Comparison of ENCODE assay signal across 14 cellular contexts in genomic region chr4:10730590-10730989, GRCh38. TPM values are rescaled to one million over a fixed set of nuclear protein-coding genes. Genes with fewer than 3 reads are reported as not detected.
DNase-seq lines count a peak whose midpoint lies in the region; ATAC-seq lines count a peak whose summit lies in the region.
"Had no signal": no experiment of that assay in that cellular context is flagged by ENCODE, and none has a peak within 500 bp of the region (broad histone marks: within the 10 kb centered on the region; RNA-seq: fewer than 3 reads in every experiment).

No MANE protein-coding gene starts in this region.

- DNase-seq in DMS79 treated with DMSO at 0.1 percent for 48 hours (lab: John Stamatoyannopoulos, UW) (no peak), Right ventricle myocardium superior (no peak), NCI-H1105 (lab: John Stamatoyannopoulos, UW) (no peak)
- DNase-seq in stimulated activated CD4-positive, alpha-beta T cell treated with anti-CD3 and anti-CD28 coated beads, Interleukin-12 subunit alpha, Interleukin-12 subunit beta, amount 100 ng/mL, for 4 hours = no peak
- DNase-seq: activated CD8-positive, alpha-beta memory T cell treated with anti-CD3 and anti-CD28 coated beads for 24 hours; CD4-positive, alpha-beta T cell; NCI-H2171; stimulated activated CD4-positive, alpha-beta T cell treated with anti-CD3 and anti-CD28 coated beads, Interleukin-4, amount 100 ng/mL, for 4 hours; tibial artery had no signal

- ATAC-seq in GM18499 (IDR thresholded peaks at IDR 0.05; ENCODE audit: insufficient read depth, unreplicated experiment) (peak; percentile 52), GM19395 (IDR thresholded peaks at IDR 0.05; ENCODE audit: unreplicated experiment) (peak; percentile 67), HG02852 (IDR thresholded peaks at IDR 0.05; ENCODE audit: unreplicated experiment) (peak; percentile 59), HG03558 (IDR thresholded peaks at IDR 0.05; ENCODE audit: extremely low read depth, unreplicated experiment) (peak; percentile 64), Right ventricle myocardium superior (ENCODE audit: poor library complexity) (no peak)

- intact Hi-C loops in Right ventricle myocardium superior (cut with DNase I) = no loop called here

RNA-seq across cellular contexts. Expression of gene CLNK, which starts 46.0 kb away (rescaled TPM):
- not detected for total RNA-seq in Right ventricle myocardium superior
- total RNA-seq: fibroblast of lung had no signal
